In genomic region chr7:371119-371778, GRCh38 we compare ENCODE assay signal across 11 cellular contexts.
DNase-seq lines count a peak whose midpoint lies in the region; ATAC-seq and TF ChIP-seq lines count a peak whose summit lies in the region.
"Had no signal": no experiment of that assay in that cellular context is flagged by ENCODE, and none has a peak within 500 bp of the region (broad histone marks: within the 10 kb centered on the region; RNA-seq: fewer than 3 reads in every experiment).

No MANE protein-coding gene starts in this region.

- no peaks in the 10 kb centered on the region for H3K36me3 Mint-ChIP-seq in glutamatergic neuron (ENCODE audit: unreplicated experiment)

- peak; percentile 60 for DNase-seq in activated effector memory CD4-positive, alpha-beta T cell treated with anti-CD3 and anti-CD28 coated beads, Interleukin-2, amount 50 U/mL, for 16 hours
- DNase-seq in activated effector memory CD4-positive, alpha-beta T cell treated with Interleukin-2 at 50 U/mL for 16 hours = no peak
- DNase-seq in NOMO-1 treated with DMSO at 0.1 percent for 48 hours (lab: John Stamatoyannopoulos, UW; ENCODE audit: unreplicated experiment) = peak; percentile 11
- DNase-seq in glutamatergic neuron = peak; percentile 12
- DNase-seq in stimulated activated naive CD8-positive, alpha-beta T cell treated with anti-CD3 and anti-CD28 coated beads, Interleukin-15, amount 100 ng/mL, for 72 hours = no peak
- DNase-seq in ecto neural progenitor cell (ENCODE audit: low spot score) = no peak
- DNase-seq in activated gamma-delta T cell (lab: John Stamatoyannopoulos, UW) = no peak
- DNase-seq: activated CD4-positive, alpha-beta T cell treated with anti-CD3 and anti-CD28 coated beads, Interleukin-2, amount 50 U/mL, for 1 hour; AML-193 had no signal

- no peak for TF ChIP-seq CTCF in glutamatergic neuron (IDR thresholded peaks at IDR 0.05; ENCODE audit: partially characterized antibody, unreplicated experiment)

- peak; percentile 74 for ATAC-seq in stimulated activated naive CD8-positive, alpha-beta T cell treated with anti-CD3 and anti-CD28 coated beads, Interleukin-15, amount 100 ng/mL, for 72 hours
- ATAC-seq in HG03442 (IDR thresholded peaks at IDR 0.05; ENCODE audit: unreplicated experiment) = no peak
- ATAC-seq: psoas muscle had no signal

- peaks cover under 1% of the 10 kb centered on the region for H3K4me1 Mint-ChIP-seq in glutamatergic neuron (ENCODE audit: low read depth, unreplicated experiment)
- peaks cover 27% of the 10 kb centered on the region for H3K4me1 Mint-ChIP-seq in stimulated activated naive CD8-positive, alpha-beta T cell treated with anti-CD3 and anti-CD28 coated beads, Interleukin-15, amount 100 ng/mL, for 72 hours

- H3K27me3 Mint-ChIP-seq in glutamatergic neuron (ENCODE audit: unreplicated experiment) = peaks cover 2% of the 10 kb centered on the region
- no peaks in the 10 kb centered on the region for H3K27me3 Mint-ChIP-seq in stimulated activated naive CD8-positive, alpha-beta T cell treated with anti-CD3 and anti-CD28 coated beads, Interleukin-15, amount 100 ng/mL, for 72 hours

- H3K27ac Mint-ChIP-seq in glutamatergic neuron (ENCODE audit: unreplicated experiment) = no peak overlapping the region
- no peak overlapping the region for H3K27ac Mint-ChIP-seq in stimulated activated naive CD8-positive, alpha-beta T cell treated with anti-CD3 and anti-CD28 coated beads, Interleukin-15, amount 100 ng/mL, for 72 hours

- no peak overlapping the region for H3K4me3 Mint-ChIP-seq in glutamatergic neuron (ENCODE audit: unreplicated experiment)
- H3K4me3 Mint-ChIP-seq in stimulated activated naive CD8-positive, alpha-beta T cell treated with anti-CD3 and anti-CD28 coated beads, Interleukin-15, amount 100 ng/mL, for 72 hours = no peak overlapping the region

- H3K9me3 Mint-ChIP-seq in glutamatergic neuron (ENCODE audit: unreplicated experiment) = peaks cover 4% of the 10 kb centered on the region
- H3K9me3 Mint-ChIP-seq in stimulated activated naive CD8-positive, alpha-beta T cell treated with anti-CD3 and anti-CD28 coated beads, Interleukin-15, amount 100 ng/mL, for 72 hours = no peaks in the 10 kb centered on the region

Comparison
In these comparisons a context has a peak if more than half of its experiments do, and no peak if none do; other contexts are left out.
1. DNase-seq: peak in activated effector memory CD4-positive, alpha-beta T cell treated with anti-CD3 and anti-CD28 coated beads, Interleukin-2, amount 50 U/mL, for 16 hours (single experiment), NOMO-1 treated with DMSO at 0.1 percent for 48 hours (single experiment) and glutamatergic neuron (single experiment); none in activated effector memory CD4-positive, alpha-beta T cell treated with Interleukin-2 at 50 U/mL for 16 hours (single experiment), stimulated activated naive CD8-positive, alpha-beta T cell treated with anti-CD3 and anti-CD28 coated beads, Interleukin-15, amount 100 ng/mL, for 72 hours (0 of 2), ecto neural progenitor cell (single experiment) and activated gamma-delta T cell (single experiment).